ENCODE assay signal across 25 cellular contexts in the genomic region with DNA sequence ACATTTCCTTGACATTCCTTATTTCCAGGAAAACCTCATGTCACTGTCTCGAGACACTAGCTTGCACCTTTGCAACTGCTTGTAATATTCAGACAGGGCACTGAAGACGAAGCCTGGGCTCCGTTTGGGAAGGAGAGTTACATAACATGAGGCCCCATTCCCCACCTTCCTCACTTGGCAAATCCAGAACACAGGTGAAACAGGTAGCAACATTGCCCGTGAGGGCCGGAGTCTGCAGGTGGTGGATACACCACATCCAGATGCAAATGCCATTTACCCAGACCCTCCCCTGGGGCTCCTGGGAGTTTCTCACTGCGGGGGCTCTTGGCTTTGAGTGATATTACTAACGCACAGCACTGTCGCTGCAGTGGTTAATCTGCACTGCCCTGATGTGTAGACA.
"Had no signal": no experiment of that assay in that cellular context is flagged by ENCODE, and none has a peak within 500 bp of the region (broad histone marks: within the 10 kb centered on the region; RNA-seq: fewer than 3 reads in every experiment).

No MANE protein-coding gene starts in this region.

- ATAC-seq: gastroesophageal sphincter; left colon; naive thymus-derived CD8-positive, alpha-beta T cell; psoas muscle; right cardiac atrium; upper lobe of right lung had no signal

- H3K4me3 ChIP-seq: adrenal gland, ascending aorta, colonic mucosa, dorsolateral prefrontal cortex, gastroesophageal sphincter, lung, ovary, psoas muscle, skin epidermis, thoracic aorta, upper lobe of right lung had no signal

- H3K36me3 ChIP-seq: adrenal gland, ascending aorta, brain microvascular endothelial cell, colonic mucosa, gastroesophageal sphincter, ovary, thoracic aorta, upper lobe of right lung, WERI-Rb-1 had no signal

- H3K27me3 ChIP-seq: adrenal gland, ascending aorta, brain microvascular endothelial cell, colonic mucosa, ovary, upper lobe of right lung had no signal

- H3K4me1 ChIP-seq: adrenal gland, ascending aorta, colonic mucosa, gastroesophageal sphincter, psoas muscle, upper lobe of right lung had no signal

- DNase-seq: activated CD4-positive, alpha-beta T cell treated with anti-CD3 and anti-CD28 coated beads, Interleukin-2, amount 10 ng/mL, durations not matched to agents 7 days and 5 days; activated CD4-positive, CD25-positive, alpha-beta regulatory T cell treated with anti-CD3 and anti-CD28 coated beads, Interleukin-2, amount 50 U/mL, for 72 hours; activated naive CD4-positive, alpha-beta T cell; activated T-cell treated with anti-CD3 and anti-CD28 coated beads, Interleukin-2, amount 50 U/mL, for 1 hour; brain microvascular endothelial cell; colonic mucosa; left colon; psoas muscle; stimulated activated CD4-positive, alpha-beta T cell treated with anti-CD3 and anti-CD28 coated beads, Interleukin-15, amount 100 ng/mL, for 24 hours; stimulated activated CD8-positive, alpha-beta memory T cell treated with anti-CD3 and anti-CD28 coated beads, Interleukin-4, amount 100 ng/mL, for 48 hours; stimulated activated naive CD4-positive, alpha-beta T cell; T-helper 1 cell; upper lobe of right lung; WERI-Rb-1 had no signal

- H3K27ac ChIP-seq: adrenal gland, ascending aorta, brain microvascular endothelial cell, colonic mucosa, dorsolateral prefrontal cortex, epithelial cell of prostate, gastroesophageal sphincter, ovary, psoas muscle, skin epidermis, thoracic aorta, upper lobe of right lung, WERI-Rb-1 had no signal

- H3K9me3 ChIP-seq: adrenal gland, ascending aorta, colonic mucosa, ovary, psoas muscle, thoracic aorta, upper lobe of right lung had no signal
